11 cellular contexts compared by ENCODE assay signal in genomic region chr14:104749111-104749649, GRCh38. TPM values are rescaled to one million over a fixed set of nuclear protein-coding genes. Genes with fewer than 3 reads are reported as not detected.
DNase-seq lines count a peak whose midpoint lies in the region; ATAC-seq, FAIRE-seq and TF ChIP-seq lines count a peak whose summit lies in the region.
"Had no signal": no experiment of that assay in that cellular context is flagged by ENCODE, and none has a peak within 500 bp of the region (broad histone marks: within the 10 kb centered on the region; RNA-seq: fewer than 3 reads in every experiment).

No MANE protein-coding gene starts in this region.

- no peak overlapping the region for H3K4me3 Mint-ChIP-seq in activated T-cell treated with anti-CD3 and anti-CD28 coated beads, Interleukin-2, amount 50 U/mL, for 72 hours

- H3K27me3 ChIP-seq in bronchial epithelial cell (ENCODE audit: control insufficient read depth, insufficient read depth, low read length) (no peaks in the 10 kb centered on the region), liver (ENCODE audit: control insufficient read depth in 4 of 4, insufficient read depth in 4 of 4, low read length in 3 of 4) (no peaks in the 10 kb centered on the region), tibial artery (no peaks in the 10 kb centered on the region), HAP-1 (ENCODE audit: low read depth) (no peaks in the 10 kb centered on the region)

- 25% methylated on average over 11 of the region's 11 CpGs for WGBS in liver

- no peak overlapping the region for H3K4me3 ChIP-seq in bronchial epithelial cell (ENCODE audit: low read depth, low read length)
- H3K4me3 ChIP-seq in liver (ENCODE audit: low read depth in 1 of 3, low read length in 3 of 3): no peak overlapping the region
- peak overlapping the region in 1 of 2 donors; percentile 12 for H3K4me3 ChIP-seq in tibial artery
- H3K4me3 ChIP-seq in HAP-1: no peak overlapping the region
- H3K4me3 ChIP-seq: K562, skin epidermis had no signal

- in situ Hi-C loops in HAP-1 (cut with MboI; ENCODE audit: low sequenced_read_pairs): no loop called here

- intact Hi-C loops in tibial artery (cut with DNase I; ENCODE audit: low total_unique reads): no loop called here

- H3K36me3 Mint-ChIP-seq in activated T-cell treated with anti-CD3 and anti-CD28 coated beads, Interleukin-2, amount 50 U/mL, for 72 hours (ENCODE audit: insufficient read depth in 2 of 2): peaks cover 0 to 2% of the 10 kb centered on the region in 2 donors

- FAIRE-seq in bronchial epithelial cell (lab: Jason Lieb, UNC): no peak
- FAIRE-seq: K562 had no signal

- H3K36me3 ChIP-seq in bronchial epithelial cell (ENCODE audit: control insufficient read depth, insufficient read depth, low read length) (peaks cover 3% of the 10 kb centered on the region), liver (ENCODE audit: control insufficient read depth in 4 of 4, insufficient read depth in 3 of 4, low read depth in 1 of 4, low read length in 3 of 4) (peaks cover 0 to 10% (median 0%) of the 10 kb centered on the region in 4 donors), tibial artery (peaks cover 11 to 13% (median 12%) of the 10 kb centered on the region in 3 donors), HAP-1 (replicated peaks) (peaks cover 4% of the 10 kb centered on the region)

- peaks cover 15% of the 10 kb centered on the region for H3K4me1 Mint-ChIP-seq in activated T-cell treated with anti-CD3 and anti-CD28 coated beads, Interleukin-2, amount 50 U/mL, for 72 hours (ENCODE audit: low read depth)

- peak overlapping the region in 1 of 2 donors; percentile 24 for H3K9ac ChIP-seq in liver (ENCODE audit: low read depth in 1 of 2, low read length in 2 of 2)

- no peak overlapping the region for H3K27ac Mint-ChIP-seq in activated T-cell treated with anti-CD3 and anti-CD28 coated beads, Interleukin-2, amount 50 U/mL, for 72 hours

- TF ChIP-seq RAD21 in liver (IDR thresholded peaks at IDR 0.05): peak; percentile 55 to 67

- no peaks in the 10 kb centered on the region for H3K27me3 Mint-ChIP-seq in activated T-cell treated with anti-CD3 and anti-CD28 coated beads, Interleukin-2, amount 50 U/mL, for 72 hours (ENCODE audit: low read depth)

- H3K27ac ChIP-seq in liver (ENCODE audit: low read depth in 1 of 2, low read length in 2 of 2) (peak overlapping the region; percentile 78 to 89), tibial artery (peak overlapping the region; percentile 97 to 98)

- H3K9me3 ChIP-seq in liver (ENCODE audit: control insufficient read depth in 4 of 4, low read length in 3 of 4): no peaks in the 10 kb centered on the region
- no peaks in the 10 kb centered on the region for H3K9me3 ChIP-seq in tibial artery
- H3K9me3 ChIP-seq in HAP-1: no peaks in the 10 kb centered on the region; the same call in 1 of the 2 replicates

- peak; percentile 27 for TF ChIP-seq CTCF in bronchial epithelial cell (IDR thresholded peaks at IDR 0.05; ENCODE audit: insufficient read depth, low read length, severe bottlenecking)
- no peak for TF ChIP-seq CTCF in liver (IDR thresholded peaks at IDR 0.05; ENCODE audit: low read depth, low read length, missing input control)
- TF ChIP-seq CTCF in tibial artery (IDR thresholded peaks at IDR 0.05): no peak

- DNase-seq in NCI-H2196 (lab: John Stamatoyannopoulos, UW; ENCODE audit: unreplicated experiment): peak; percentile 13
- DNase-seq in NCI-H2196 treated with DMSO at 0.1 percent for 48 hours (lab: John Stamatoyannopoulos, UW; ENCODE audit: unreplicated experiment): no peak
- peak; percentile 78 for DNase-seq in bronchial epithelial cell (ENCODE audit: low read depth)
- DNase-seq in tibial artery: peak; percentile 61 to 89
- DNase-seq in HAP-1 (ENCODE audit: low spot score in 2 of 2): no peak
- no peak for DNase-seq in activated T-cell treated with anti-CD3 and anti-CD28 coated beads, Interleukin-2, amount 50 U/mL, for 72 hours
- DNase-seq: cortex of kidney had no signal

- H3K4me1 ChIP-seq in liver (ENCODE audit: control insufficient read depth in 4 of 4, insufficient read depth in 4 of 4, low read length in 3 of 4): peaks cover 12 to 54% (median 42%) of the 10 kb centered on the region in 4 donors
- H3K4me1 ChIP-seq in tibial artery: peaks cover 6 to 83% (median 49%) of the 10 kb centered on the region in 4 donors
- H3K4me1 ChIP-seq in HAP-1: peaks cover 10% of the 10 kb centered on the region

- no peaks in the 10 kb centered on the region for H3K9me3 Mint-ChIP-seq in activated T-cell treated with anti-CD3 and anti-CD28 coated beads, Interleukin-2, amount 50 U/mL, for 72 hours

- ATAC-seq in SK-N-SH treated with all-trans-retinoic acid at 6 μM for 48 hours: no peak
- ATAC-seq in activated T-cell treated with anti-CD3 and anti-CD28 coated beads, Interleukin-2, amount 50 U/mL, for 72 hours (replicated peaks in 1 of 2): no peak
- ATAC-seq: K562 had no signal

TF ChIP-seq in liver, 16 proteins besides CTCF, POLR2A, EP300 and RAD21 (continues in another document):
- no peak for TF ChIP-seq NR2F2 (IDR thresholded peaks at IDR 0.05)
- TF ChIP-seq, protein P1, sequence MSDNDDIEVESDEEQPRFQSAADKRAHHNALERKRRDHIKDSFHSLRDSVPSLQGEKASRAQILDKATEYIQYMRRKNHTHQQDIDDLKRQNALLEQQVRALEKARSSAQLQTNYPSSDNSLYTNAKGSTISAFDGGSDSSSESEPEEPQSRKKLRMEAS (IDR thresholded peaks at IDR 0.05): no peak
- peak; percentile 90 for TF ChIP-seq HNF4G (IDR thresholded peaks at IDR 0.05)
- peak; percentile 88 to 98 for TF ChIP-seq RXRA (IDR thresholded peaks at IDR 0.05)
- TF ChIP-seq TAF1 (conservative IDR thresholded peaks at IDR 0.05): no peak
- peak; percentile 68 for TF ChIP-seq FOXA1 (IDR thresholded peaks at IDR 0.05)
- peak; percentile 91 to 94 for TF ChIP-seq HNF4A (conservative IDR thresholded peaks at IDR 0.05)
- peak; percentile 85 for TF ChIP-seq YY1 (IDR thresholded peaks at IDR 0.05)
- TF ChIP-seq SP1 (IDR thresholded peaks at IDR 0.05): peak; percentile 98
- TF ChIP-seq, protein P2, sequence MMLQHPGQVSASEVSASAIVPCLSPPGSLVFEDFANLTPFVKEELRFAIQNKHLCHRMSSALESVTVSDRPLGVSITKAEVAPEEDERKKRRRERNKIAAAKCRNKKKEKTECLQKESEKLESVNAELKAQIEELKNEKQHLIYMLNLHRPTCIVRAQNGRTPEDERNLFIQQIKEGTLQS (IDR thresholded peaks at IDR 0.05): no peak
- peak; percentile 64 to 86 for TF ChIP-seq JUND (IDR thresholded peaks at IDR 0.05)

TF ChIP-seq in SK-N-SH treated with all-trans-retinoic acid at 6 μM for 48 hours, 23 proteins besides CTCF, POLR2A, EP300 and RAD21:
- TF ChIP-seq ZNF8 (CRISPR knock-in tag; IDR thresholded peaks at IDR 0.05): no peak
- TF ChIP-seq SNAI2 (CRISPR knock-in tag; IDR thresholded peaks at IDR 0.05): no peak
- no peak for TF ChIP-seq ZFP30 (CRISPR knock-in tag; IDR thresholded peaks at IDR 0.05)
- TF ChIP-seq, protein P3, sequence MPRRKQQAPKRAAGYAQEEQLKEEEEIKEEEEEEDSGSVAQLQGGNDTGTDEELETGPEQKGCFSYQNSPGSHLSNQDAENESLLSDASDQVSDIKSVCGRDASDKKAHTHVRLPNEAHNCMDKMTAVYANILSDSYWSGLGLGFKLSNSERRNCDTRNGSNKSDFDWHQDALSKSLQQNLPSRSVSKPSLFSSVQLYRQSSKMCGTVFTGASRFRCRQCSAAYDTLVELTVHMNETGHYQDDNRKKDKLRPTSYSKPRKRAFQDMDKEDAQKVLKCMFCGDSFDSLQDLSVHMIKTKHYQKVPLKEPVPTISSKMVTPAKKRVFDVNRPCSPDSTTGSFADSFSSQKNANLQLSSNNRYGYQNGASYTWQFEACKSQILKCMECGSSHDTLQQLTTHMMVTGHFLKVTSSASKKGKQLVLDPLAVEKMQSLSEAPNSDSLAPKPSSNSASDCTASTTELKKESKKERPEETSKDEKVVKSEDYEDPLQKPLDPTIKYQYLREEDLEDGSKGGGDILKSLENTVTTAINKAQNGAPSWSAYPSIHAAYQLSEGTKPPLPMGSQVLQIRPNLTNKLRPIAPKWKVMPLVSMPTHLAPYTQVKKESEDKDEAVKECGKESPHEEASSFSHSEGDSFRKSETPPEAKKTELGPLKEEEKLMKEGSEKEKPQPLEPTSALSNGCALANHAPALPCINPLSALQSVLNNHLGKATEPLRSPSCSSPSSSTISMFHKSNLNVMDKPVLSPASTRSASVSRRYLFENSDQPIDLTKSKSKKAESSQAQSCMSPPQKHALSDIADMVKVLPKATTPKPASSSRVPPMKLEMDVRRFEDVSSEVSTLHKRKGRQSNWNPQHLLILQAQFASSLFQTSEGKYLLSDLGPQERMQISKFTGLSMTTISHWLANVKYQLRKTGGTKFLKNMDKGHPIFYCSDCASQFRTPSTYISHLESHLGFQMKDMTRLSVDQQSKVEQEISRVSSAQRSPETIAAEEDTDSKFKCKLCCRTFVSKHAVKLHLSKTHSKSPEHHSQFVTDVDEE (CRISPR knock-in tag; IDR thresholded peaks at IDR 0.05): no peak
- no peak for TF ChIP-seq ZFP3 (CRISPR knock-in tag; IDR thresholded peaks at IDR 0.05)
- no peak for TF ChIP-seq BACH2 (CRISPR knock-in tag; IDR thresholded peaks at IDR 0.05; ENCODE audit: borderline replicate concordance)
- no peak for TF ChIP-seq RARB (CRISPR knock-in tag; IDR thresholded peaks at IDR 0.05)
- TF ChIP-seq CSDC2 (CRISPR knock-in tag; IDR thresholded peaks at IDR 0.05): no peak
- TF ChIP-seq GLIS3 (CRISPR knock-in tag; IDR thresholded peaks at IDR 0.05): no peak

RNA-seq across cellular contexts. Expression of gene SIVA1, which starts 3.8 kb away (rescaled TPM):
- total RNA-seq in bronchial epithelial cell: 85.0 and 95.6 TPM in 2 replicates
- total RNA-seq in liver: 10 to 100 TPM; 67.4 to 90.4 TPM
- 100 to 1,000 TPM; 109 to 115 TPM for polyA plus RNA-seq in liver
- total RNA-seq in activated T-cell treated with anti-CD3 and anti-CD28 coated beads, Interleukin-2, amount 50 U/mL, for 72 hours: 10 to 100 TPM; 72.9 TPM

RNA-seq across cellular contexts. Expression of gene ADSS1, which starts 25.2 kb away (rescaled TPM):
- 18.2 and 34.3 TPM in 2 replicates for total RNA-seq in bronchial epithelial cell
- total RNA-seq in liver: 10 to 100 TPM in 1 of 2 donors, 1 to 10 TPM in 1; 1.8 to 13.3 TPM
- 10 to 100 TPM; 11.0 to 18.8 TPM for polyA plus RNA-seq in liver
- 1 to 10 TPM; 4.6 to 6.1 TPM for total RNA-seq in activated T-cell treated with anti-CD3 and anti-CD28 coated beads, Interleukin-2, amount 50 U/mL, for 72 hours

RNA-seq across cellular contexts. Expression of gene AKT1, which starts 46.4 kb away (rescaled TPM):
- total RNA-seq in bronchial epithelial cell (164 and 191 TPM in 2 replicates), liver (100 to 1,000 TPM in 1 of 2 donors, 10 to 100 TPM in 1; 39.2 to 192 TPM)
- 10 to 100 TPM; 30.6 to 78.2 TPM for polyA plus RNA-seq in liver
- 100 to 1,000 TPM in 1 of 2 donors, 10 to 100 TPM in 1; 98.0 to 113 TPM for total RNA-seq in activated T-cell treated with anti-CD3 and anti-CD28 coated beads, Interleukin-2, amount 50 U/mL, for 72 hours

RNA-seq across cellular contexts. Expression of gene ZBTB42, which starts 51.7 kb away (rescaled TPM):
- total RNA-seq in bronchial epithelial cell (5.2 and 5.3 TPM in 2 replicates), liver (1 to 10 TPM; 5.4 to 9.4 TPM)
- 1 to 10 TPM; 1.5 to 4.4 TPM for polyA plus RNA-seq in liver
- total RNA-seq in activated T-cell treated with anti-CD3 and anti-CD28 coated beads, Interleukin-2, amount 50 U/mL, for 72 hours: 1 to 10 TPM; 2.5 to 3.0 TPM

RNA-seq across cellular contexts. Expression of gene INF2, which starts 59.8 kb away (rescaled TPM):
- total RNA-seq in bronchial epithelial cell: 26.2 and 26.6 TPM in 2 replicates
- 10 to 100 TPM; 13.1 to 35.8 TPM for total RNA-seq in liver
- 10 to 100 TPM; 15.1 to 51.6 TPM for polyA plus RNA-seq in liver
- total RNA-seq in activated T-cell treated with anti-CD3 and anti-CD28 coated beads, Interleukin-2, amount 50 U/mL, for 72 hours: 10 to 100 TPM; 37.6 to 38.8 TPM

Comparison
In these comparisons a context has a peak if more than half of its experiments do, and no peak if none do; other contexts are left out.
1. DNase-seq: peak in NCI-H2196 (single experiment), bronchial epithelial cell (single experiment) and tibial artery (2 of 2); none in NCI-H2196 treated with DMSO at 0.1 percent for 48 hours (single experiment), HAP-1 (0 of 2) and activated T-cell treated with anti-CD3 and anti-CD28 coated beads, Interleukin-2, amount 50 U/mL, for 72 hours (0 of 2).